18 cellular contexts compared by ENCODE assay signal in genomic region chr2:71888741-71889445, GRCh38.
DNase-seq lines count a peak whose midpoint lies in the region; ATAC-seq and TF ChIP-seq lines count a peak whose summit lies in the region.
"Had no signal": no experiment of that assay in that cellular context is flagged by ENCODE, and none has a peak within 500 bp of the region (broad histone marks: within the 10 kb centered on the region; RNA-seq: fewer than 3 reads in every experiment).

No MANE protein-coding gene starts in this region.

- no peak for ATAC-seq in PC-3
- ATAC-seq in GM21528 (IDR thresholded peaks at IDR 0.05; ENCODE audit: low FRiP score, unreplicated experiment) = no peak
- no peak for ATAC-seq in Right ventricle myocardium inferior
- ATAC-seq: naive thymus-derived CD4-positive, alpha-beta T cell; stimulated activated naive CD8-positive, alpha-beta T cell treated with anti-CD3 and anti-CD28 coated beads, Interleukin-15, Interleukin-2, amounts not matched to agents 100 U/mL and 50 U/mL, for 24 hours had no signal

- no peaks in the 10 kb centered on the region for H3K9me3 ChIP-seq in PC-3 (ENCODE audit: low read length)
- H3K9me3 ChIP-seq in HAP-1 = no peaks in the 10 kb centered on the region

- no peaks in the 10 kb centered on the region for H3K79me2 ChIP-seq in PC-3 (ENCODE audit: low read length)

- no peak overlapping the region for H2AFZ ChIP-seq in PC-3 (ENCODE audit: low read length)

- no peaks in the 10 kb centered on the region for H3K36me3 ChIP-seq in PC-3 (ENCODE audit: low read depth, low read length)
- no peaks in the 10 kb centered on the region for H3K36me3 ChIP-seq in HAP-1 (replicated peaks)

- in situ Hi-C loops in HAP-1 (cut with MboI; ENCODE audit: low sequenced_read_pairs) = no loop called here

- no peak overlapping the region for H3K4me3 ChIP-seq in PC-3 (ENCODE audit: low read length)
- no peak overlapping the region for H3K4me3 ChIP-seq in foreskin fibroblast (ENCODE audit: low read depth in 1 of 2, low read length in 2 of 2)
- H3K4me3 ChIP-seq in HAP-1 = no peak overlapping the region

- intact Hi-C loops in PC-3 (cut with micrococcal nuclease) = no loop called here
- intact Hi-C loops in Right ventricle myocardium inferior (cut with DNase I) = no loop called here

- H4K20me1 ChIP-seq in PC-3 (ENCODE audit: low read length) = no peaks in the 10 kb centered on the region

- H3K9ac ChIP-seq in PC-3 (ENCODE audit: low read length) = no peak overlapping the region

- no peak overlapping the region for H3K27ac ChIP-seq in PC-3 (ENCODE audit: low read length)

- POLR2A ChIA-PET in PC-3 (lab: Charles Lee; ENCODE audit: unreplicated experiment) = no interaction called here

- DNase-seq in HCEC 1CT (peak; percentile 37), PC-3 (peak; percentile 21), foreskin fibroblast (peak; percentile 57 to 65), stromal cell of bone marrow (ENCODE audit: low read depth) (peak; percentile 24), Right ventricle myocardium inferior (ENCODE audit: missing footprints) (no peak), HAP-1 (ENCODE audit: low spot score in 2 of 2) (no peak)
- DNase-seq: aorta; CD4-positive, alpha-beta T cell; central memory CD4-positive, alpha-beta T cell; GDM1; MM.1S; naive thymus-derived CD4-positive, alpha-beta T cell; NCI-H146; NCI-H2171; NCI-H510A treated with DMSO at 0.1 percent for 48 hours; occipital lobe; stimulated activated naive CD8-positive, alpha-beta T cell treated with anti-CD3 and anti-CD28 coated beads, Interleukin-15, Interleukin-2, amounts not matched to agents 100 U/mL and 50 U/mL, for 24 hours had no signal

- H3K27me3 ChIP-seq in PC-3 (ENCODE audit: low read length) = peaks cover 8% of the 10 kb centered on the region; the same call in 1 of the 2 replicates
- no peaks in the 10 kb centered on the region for H3K27me3 ChIP-seq in HAP-1 (ENCODE audit: low read depth)

- H3K9me2 ChIP-seq in PC-3 (replicated peaks; ENCODE audit: low read length) = no peaks in the 10 kb centered on the region

- no TSS peak for BruUV-seq in PC-3 (replicated peaks; lab: Mats Ljungman, UMichigan)

- no peaks in the 10 kb centered on the region; the same call in 1 of the 2 replicates for H3K4me1 ChIP-seq in PC-3 (ENCODE audit: insufficient read depth, low read length)
- H3K4me1 ChIP-seq in HAP-1 = no peaks in the 10 kb centered on the region

- CTCF ChIA-PET in PC-3 (lab: Charles Lee) = no interaction called here

- no peak overlapping the region for H3K4me2 ChIP-seq in PC-3 (ENCODE audit: low read length)

- no peaks in the 10 kb centered on the region for H3F3A ChIP-seq in PC-3 (ENCODE audit: low read length, unreplicated experiment)

- no peak for TF ChIP-seq CTCF in PC-3 (conservative IDR thresholded peaks at IDR 0.05; ENCODE audit: low read depth, low read length)
- no peak for TF ChIP-seq CTCF in foreskin fibroblast (IDR thresholded peaks at IDR 0.05; ENCODE audit: low read depth, low read length)

Comparison
In these comparisons a context has a peak if more than half of its experiments do, and no peak if none do; other contexts are left out.
1. DNase-seq: peak in HCEC 1CT (single experiment), PC-3 (single experiment), foreskin fibroblast (2 of 2) and stromal cell of bone marrow (single experiment); none in Right ventricle myocardium inferior (single experiment) and HAP-1 (0 of 2).